ENCODE assay signal across 22 cellular contexts in genomic region chr13:110963554-110963970, GRCh38.
"Had no signal": no experiment of that assay in that cellular context is flagged by ENCODE, and none has a peak within 500 bp of the region (broad histone marks: within the 10 kb centered on the region; RNA-seq: fewer than 3 reads in every experiment).

No MANE protein-coding gene starts in this region.

- H3K27ac ChIP-seq: foreskin keratinocyte, parathyroid adenoma, prostate gland, right lobe of liver, suprapubic skin, thyroid gland, uterus had no signal

- H3K4me1 ChIP-seq: foreskin keratinocyte, parathyroid adenoma, prostate gland, right lobe of liver, thyroid gland, uterus had no signal

- H3K27ac Mint-ChIP-seq: dendritic cell treated with granulocyte-macrophage colony-stimulating factor and Interleukin-4, amounts not matched to agents 40 ng/mL and 50 ng/mL, for 4 days; effector memory CD8-positive, alpha-beta T cell; nephron progenitor cell; stimulated activated effector memory CD8-positive, alpha-beta T cell treated with anti-CD3 and anti-CD28 coated beads, Interleukin-12 subunit alpha, Interleukin-12 subunit beta, amount 100 ng/mL, for 72 hours; type B pancreatic cell had no signal

- H3K9ac ChIP-seq: parathyroid adenoma had no signal

- H3K4me1 Mint-ChIP-seq: nephron progenitor cell had no signal

- DNase-seq: effector memory CD8-positive, alpha-beta T cell; foreskin keratinocyte; head of caudate nucleus; hippocampal formation; left colon; left ventricle myocardium superior; mesenchymal stem cell; naive thymus-derived CD4-positive, alpha-beta T cell; nephron progenitor cell; right lobe of liver; stimulated activated CD4-positive, alpha-beta T cell treated with anti-CD3 and anti-CD28 coated beads, Interleukin-4, amount 100 ng/mL, for 1 hour; stimulated activated CD8-positive, alpha-beta memory T cell treated with anti-CD3 and anti-CD28 coated beads, Interleukin-4, amount 100 ng/mL, for 48 hours; stimulated activated naive CD8-positive, alpha-beta T cell treated with anti-CD3 and anti-CD28 coated beads, Interleukin-15, Interleukin-2, amounts not matched to agents 100 U/mL and 50 U/mL, for 24 hours; thyroid gland; uterus had no signal

- H3K36me3 ChIP-seq: prostate gland, right lobe of liver, suprapubic skin, thyroid gland, uterus had no signal

- H3K27me3 ChIP-seq: foreskin keratinocyte, right lobe of liver, suprapubic skin, thyroid gland, uterus had no signal

- H3K4me3 Mint-ChIP-seq: dendritic cell treated with granulocyte-macrophage colony-stimulating factor and Interleukin-4, amounts not matched to agents 40 ng/mL and 50 ng/mL, for 4 days; effector memory CD8-positive, alpha-beta T cell; naive thymus-derived CD4-positive, alpha-beta T cell; nephron progenitor cell; stimulated activated effector memory CD8-positive, alpha-beta T cell treated with anti-CD3 and anti-CD28 coated beads, Interleukin-12 subunit alpha, Interleukin-12 subunit beta, amount 100 ng/mL, for 72 hours; type B pancreatic cell had no signal

- H3K9me3 ChIP-seq: prostate gland, right lobe of liver, thyroid gland had no signal

- H3K4me3 ChIP-seq: lung, prostate gland, right lobe of liver, suprapubic skin, thyroid gland, uterus had no signal
